15 cellular contexts compared by ENCODE assay signal in genomic region chr20:43658723-43659419, GRCh38. TPM values are rescaled to one million over a fixed set of nuclear protein-coding genes. Genes with fewer than 3 reads are reported as not detected.
DNase-seq lines count a peak whose midpoint lies in the region; ATAC-seq and TF ChIP-seq lines count a peak whose summit lies in the region.
"Had no signal": no experiment of that assay in that cellular context is flagged by ENCODE, and none has a peak within 500 bp of the region (broad histone marks: within the 10 kb centered on the region; RNA-seq: fewer than 3 reads in every experiment).

No MANE protein-coding gene starts in this region.

- H3K4me1 Mint-ChIP-seq in activated CD8-positive, alpha-beta T cell treated with anti-CD3 and anti-CD28 coated beads, Interleukin-2, amount 10 ng/mL, durations not matched to agents 7 days and 5 days (ENCODE audit: low read depth), result peaks cover 9% of the 10 kb centered on the region
- H3K4me1 Mint-ChIP-seq in naive thymus-derived CD4-positive, alpha-beta T cell, result peaks cover 0 to 17% (median 11%) of the 10 kb centered on the region in 7 donors

- H2AFZ ChIP-seq in SK-N-SH (ENCODE audit: low read depth), result no peak overlapping the region

- no peak overlapping the region for H3K4me2 ChIP-seq in SK-N-SH

- H3K27me3 ChIP-seq in SK-N-SH (ENCODE audit: insufficient read depth) (no peaks in the 10 kb centered on the region), HUES6 (ENCODE audit: control insufficient read depth, insufficient read depth, low read length) (no peaks in the 10 kb centered on the region)
- no peaks in the 10 kb centered on the region for H3K27me3 ChIP-seq in naive thymus-derived CD4-positive, alpha-beta T cell (ENCODE audit: control insufficient read depth in 2 of 2, insufficient read depth in 2 of 2, low read length in 2 of 2)
- H3K27me3 ChIP-seq: dorsolateral prefrontal cortex had no signal

- peaks cover 3% of the 10 kb centered on the region for H3F3A ChIP-seq in SK-N-SH (replicated peaks; ENCODE audit: insufficient read depth)

- POLR2A ChIA-PET in SK-N-SH (lab: Yijun Ruan, JAX), result no interaction called here
- POLR2A ChIA-PET in activated CD8-positive, alpha-beta T cell treated with anti-CD3 and anti-CD28 coated beads, Interleukin-2, amount 10 ng/mL, durations not matched to agents 7 days and 5 days (lab: Charles Lee), result interaction anchor here (0.6 to 1.0 kb wide), 2 partner anchors 200 to 1359 kb away, joined by 3 read pairs; no protein-coding TSS in a partner anchor
- POLR2A ChIA-PET in naive thymus-derived CD4-positive, alpha-beta T cell (lab: Charles Lee), result interaction anchor here (0.6 kb wide), 2 partner anchors 28 to 1181 kb away, joined by 3 read pairs; no protein-coding TSS in a partner anchor

- H3K4me3 ChIP-seq in SK-N-SH (ENCODE audit: low read depth in 2 of 2, low read length in 1 of 2), result no peak overlapping the region
- H3K4me3 ChIP-seq in HUES6 (ENCODE audit: low read depth, low read length), result peak overlapping the region; percentile 66; the same call in 1 of the 2 replicates
- H3K4me3 ChIP-seq in naive thymus-derived CD4-positive, alpha-beta T cell (ENCODE audit: low read length), result no peak overlapping the region
- H3K4me3 ChIP-seq: prostate gland had no signal

- peak; percentile 30; the same call in 1 of the 2 replicates for TF ChIP-seq CTCF in SK-N-SH (IDR thresholded peaks at IDR 0.05)

- no peaks in the 10 kb centered on the region for H3K9me2 ChIP-seq in SK-N-SH

- TF ChIP-seq RAD21 in SK-N-SH (IDR thresholded peaks at IDR 0.05; ENCODE audit: low read length), result no peak

- H3K27ac ChIP-seq in SK-N-SH (ENCODE audit: low read depth in 2 of 2, low read length in 1 of 2), result no peak overlapping the region
- H3K27ac ChIP-seq in HUES6 (ENCODE audit: low read depth, low read length), result no peak overlapping the region
- H3K27ac ChIP-seq in naive thymus-derived CD4-positive, alpha-beta T cell (ENCODE audit: low read depth, low read length), result peak overlapping the region; percentile 19
- H3K27ac ChIP-seq: prostate gland had no signal

- intact Hi-C loops in naive thymus-derived CD4-positive, alpha-beta T cell (cut with micrococcal nuclease), result no loop called here

- H3K4me1 ChIP-seq in SK-N-SH (ENCODE audit: control insufficient read depth in 1 of 2, insufficient read depth in 2 of 2, low read depth in 1 of 2, low read length in 1 of 2) (peaks cover 0 to 12% of the 10 kb centered on the region in 2 experiments; a peak in 1 of 4 replicates), HUES6 (ENCODE audit: control insufficient read depth, insufficient read depth, low read length) (no peaks in the 10 kb centered on the region)
- H3K4me1 ChIP-seq in naive thymus-derived CD4-positive, alpha-beta T cell (ENCODE audit: control insufficient read depth in 2 of 2, insufficient read depth in 2 of 2, low read length in 2 of 2), result peaks cover 4 to 5% of the 10 kb centered on the region in 2 donors
- H3K4me1 ChIP-seq: prostate gland had no signal

- no peak overlapping the region for H3K27ac Mint-ChIP-seq in activated CD8-positive, alpha-beta T cell treated with anti-CD3 and anti-CD28 coated beads, Interleukin-2, amount 10 ng/mL, durations not matched to agents 7 days and 5 days
- peak overlapping the region in 3 of 9 donors; percentile 4 to 93 (median 65) for H3K27ac Mint-ChIP-seq in naive thymus-derived CD4-positive, alpha-beta T cell

- no peak for ATAC-seq in SK-N-SH treated with all-trans-retinoic acid at 6 μM for 48 hours
- ATAC-seq in activated CD8-positive, alpha-beta T cell treated with anti-CD3 and anti-CD28 coated beads, Interleukin-2, amount 10 ng/mL, durations not matched to agents 7 days and 5 days, result no peak
- ATAC-seq in naive thymus-derived CD4-positive, alpha-beta T cell, result no peak
- no peak for ATAC-seq in HG03280 (IDR thresholded peaks at IDR 0.05; ENCODE audit: unreplicated experiment)

- no peaks in the 10 kb centered on the region for H4K20me1 ChIP-seq in SK-N-SH (ENCODE audit: insufficient read depth)

- H3K9ac ChIP-seq in SK-N-SH, result no peak overlapping the region
- H3K9ac ChIP-seq in HUES6 (ENCODE audit: low read length), result no peak overlapping the region

- WGBS in SK-N-SH (ENCODE audit: low lambda C conversion rate), result 79% methylated on average over 6 of the region's 6 CpGs

- H3K36me3 Mint-ChIP-seq in activated CD8-positive, alpha-beta T cell treated with anti-CD3 and anti-CD28 coated beads, Interleukin-2, amount 10 ng/mL, durations not matched to agents 7 days and 5 days (ENCODE audit: low read depth), result no peaks in the 10 kb centered on the region
- H3K36me3 Mint-ChIP-seq in naive thymus-derived CD4-positive, alpha-beta T cell, result no peaks in the 10 kb centered on the region

- DNase-seq in SK-N-SH (no peak), NCI-H2029 (lab: John Stamatoyannopoulos, UW) (no peak), KG1 (lab: John Stamatoyannopoulos, UW) (no peak)
- no peak for DNase-seq in activated CD8-positive, alpha-beta T cell treated with anti-CD3 and anti-CD28 coated beads, Interleukin-2, amount 10 ng/mL, durations not matched to agents 7 days and 5 days
- no peak for DNase-seq in naive thymus-derived CD4-positive, alpha-beta T cell
- DNase-seq: activated CD8-positive, alpha-beta memory T cell treated with anti-CD3 and anti-CD28 coated beads, Interleukin-2, amount 50 U/mL, for 48 hours; amygdala; midbrain; NCI-H1105 treated with DMSO at 0.1 percent for 48 hours; NCI-H510A treated with DMSO at 0.1 percent for 48 hours had no signal

- H3K9me3 Mint-ChIP-seq in activated CD8-positive, alpha-beta T cell treated with anti-CD3 and anti-CD28 coated beads, Interleukin-2, amount 10 ng/mL, durations not matched to agents 7 days and 5 days (ENCODE audit: insufficient read depth), result no peaks in the 10 kb centered on the region
- H3K9me3 Mint-ChIP-seq in naive thymus-derived CD4-positive, alpha-beta T cell, result no peaks in the 10 kb centered on the region

- TF ChIP-seq EP300 in SK-N-SH (IDR thresholded peaks at IDR 0.05; ENCODE audit: borderline replicate concordance in 1 of 2, low read depth in 1 of 2, low read length in 1 of 2), result no peak

- no peaks in the 10 kb centered on the region for H3K79me2 ChIP-seq in SK-N-SH (ENCODE audit: insufficient read depth)

- H3K27me3 Mint-ChIP-seq in activated CD8-positive, alpha-beta T cell treated with anti-CD3 and anti-CD28 coated beads, Interleukin-2, amount 10 ng/mL, durations not matched to agents 7 days and 5 days (ENCODE audit: low read depth), result no peaks in the 10 kb centered on the region
- H3K27me3 Mint-ChIP-seq in naive thymus-derived CD4-positive, alpha-beta T cell, result no peaks in the 10 kb centered on the region

- H3K9me3 ChIP-seq in SK-N-SH (no peaks in the 10 kb centered on the region), HUES6 (ENCODE audit: control insufficient read depth, insufficient read depth, low read depth, low read length) (no peaks in the 10 kb centered on the region)
- no peaks in the 10 kb centered on the region for H3K9me3 ChIP-seq in naive thymus-derived CD4-positive, alpha-beta T cell (ENCODE audit: control insufficient read depth in 2 of 3, low read length in 3 of 3)
- H3K9me3 ChIP-seq: prostate gland had no signal

- peak overlapping the region; percentile 95 for H3K4me3 Mint-ChIP-seq in activated CD8-positive, alpha-beta T cell treated with anti-CD3 and anti-CD28 coated beads, Interleukin-2, amount 10 ng/mL, durations not matched to agents 7 days and 5 days
- peak overlapping the region in 2 of 10 donors; percentile 32 to 34 for H3K4me3 Mint-ChIP-seq in naive thymus-derived CD4-positive, alpha-beta T cell

- H3K36me3 ChIP-seq in SK-N-SH (replicated peaks in 1 of 2; ENCODE audit: control insufficient read depth in 1 of 2, insufficient read depth in 2 of 2, low read length in 1 of 2) (no peaks in the 10 kb centered on the region), HUES6 (ENCODE audit: control insufficient read depth, insufficient read depth, low read length) (no peaks in the 10 kb centered on the region)
- H3K36me3 ChIP-seq in naive thymus-derived CD4-positive, alpha-beta T cell (ENCODE audit: control insufficient read depth in 2 of 3, insufficient read depth in 3 of 3, low read length in 3 of 3), result no peaks in the 10 kb centered on the region
- H3K36me3 ChIP-seq: prostate gland had no signal

- CTCF ChIA-PET in SK-N-SH (lab: Yijun Ruan, JAX), result interaction anchor here (0.6 to 1.7 kb wide), 2 partner anchors 11 to 19 kb away, joined by 3 to 5 read pairs; no protein-coding TSS in a partner anchor
- CTCF ChIA-PET in activated CD8-positive, alpha-beta T cell treated with anti-CD3 and anti-CD28 coated beads, Interleukin-2, amount 10 ng/mL, durations not matched to agents 7 days and 5 days (lab: Charles Lee), result interaction anchor here (1.0 to 1.5 kb wide), 2 partner anchors 9 to 120 kb away, joined by 3 to 5 read pairs; no protein-coding TSS in a partner anchor
- CTCF ChIA-PET in naive thymus-derived CD4-positive, alpha-beta T cell (lab: Charles Lee), result interaction anchor here (0.7 kb wide), 1 partner anchor 68 kb away, joined by 4 read pairs; the partner anchor contains the start of gene IFT52

TF ChIP-seq in SK-N-SH, 30 proteins besides CTCF, POLR2A, EP300 and RAD21:
- no peak for TF ChIP-seq EZH2phosphoT487 (IDR thresholded peaks at IDR 0.05; ENCODE audit: borderline replicate concordance, low read depth)

TF ChIP-seq in SK-N-SH treated with all-trans-retinoic acid at 6 μM for 48 hours, 23 proteins besides CTCF, POLR2A, EP300 and RAD21:
- TF ChIP-seq TCF4 (CRISPR knock-in tag; IDR thresholded peaks at IDR 0.05; ENCODE audit: borderline replicate concordance) (no peak), RARB (CRISPR knock-in tag; IDR thresholded peaks at IDR 0.05) (no peak), ZNF565 (CRISPR knock-in tag; conservative IDR thresholded peaks at IDR 0.05; ENCODE audit: low read depth) (no peak), CSDC2 (CRISPR knock-in tag; IDR thresholded peaks at IDR 0.05) (no peak), ARNTL (CRISPR knock-in tag; IDR thresholded peaks at IDR 0.05; ENCODE audit: borderline replicate concordance, low read depth) (no peak), ZC3H10 (CRISPR knock-in tag; IDR thresholded peaks at IDR 0.05) (no peak), GLIS3 (CRISPR knock-in tag; IDR thresholded peaks at IDR 0.05) (no peak), BACH2 (CRISPR knock-in tag; IDR thresholded peaks at IDR 0.05; ENCODE audit: borderline replicate concordance) (no peak)

RNA-seq across cellular contexts. Expression of gene MYBL2, which starts 8.0 kb away (rescaled TPM):
- 7.3 and 9.7 TPM in 2 replicates for polyA plus RNA-seq in SK-N-SH (2012; rRNA removed)
- 5.0 and 6.6 TPM in 2 replicates for polyA plus RNA-seq in SK-N-SH (2012; cell fraction: cytosol; rRNA removed)
- polyA plus RNA-seq in SK-N-SH (2012; cell fraction: nucleus; rRNA removed), result 6.8 and 9.1 TPM in 2 replicates
- 100 to 1,000 TPM; 129 to 132 TPM for total RNA-seq in activated CD8-positive, alpha-beta T cell treated with anti-CD3 and anti-CD28 coated beads, Interleukin-2, amount 10 ng/mL, durations not matched to agents 7 days and 5 days
- total RNA-seq in naive thymus-derived CD4-positive, alpha-beta T cell, result 10 to 100 TPM in 1 of 5 experiments, 1 to 10 TPM in 1, under 1 TPM in 1, not detected in 2; 0.58 to 69.7 (median 2.7) TPM
- polyA plus RNA-seq in naive thymus-derived CD4-positive, alpha-beta T cell, result not detected
